18 cellular contexts compared by ENCODE assay signal in genomic region chr11:57512646-57513445, GRCh38. TPM values are rescaled to one million over a fixed set of nuclear protein-coding genes. Genes with fewer than 3 reads are reported as not detected.
DNase-seq lines count a peak whose midpoint lies in the region; ATAC-seq and TF ChIP-seq lines count a peak whose summit lies in the region.
"Had no signal": no experiment of that assay in that cellular context is flagged by ENCODE, and none has a peak within 500 bp of the region (broad histone marks: within the 10 kb centered on the region; RNA-seq: fewer than 3 reads in every experiment).

No MANE protein-coding gene starts in this region.

- ATAC-seq in PC-3: no peak
- no peak for ATAC-seq in effector memory CD8-positive, alpha-beta T cell (replicated peaks)

- no peaks in the 10 kb centered on the region for H3K9me3 Mint-ChIP-seq in activated T-cell treated with anti-CD3 and anti-CD28 coated beads, Interleukin-2, amount 50 U/mL, for 24 hours
- no peaks in the 10 kb centered on the region for H3K9me3 Mint-ChIP-seq in effector memory CD8-positive, alpha-beta T cell
- H3K9me3 Mint-ChIP-seq: T-helper 1 cell treated with Interleukin-12 subunit alpha and Interleukin-12 subunit beta and Interleukin-4 antibody, amounts not matched to agents 30 μg/mL and 1 μg/mL, for 36 hours had no signal

- H3K27me3 ChIP-seq in PC-3 (ENCODE audit: low read length) (no peaks in the 10 kb centered on the region), tibial artery (no peaks in the 10 kb centered on the region)

- CTCF ChIA-PET in PC-3 (lab: Charles Lee): interaction anchor here (0.7 kb wide), 1 partner anchor 69 kb away, joined by 3 read pairs; no protein-coding TSS in a partner anchor

- no peaks in the 10 kb centered on the region for H3F3A ChIP-seq in PC-3 (ENCODE audit: low read length, unreplicated experiment)

- intact Hi-C loops in PC-3 (cut with micrococcal nuclease): no loop called here
- intact Hi-C loops in tibial artery (cut with DNase I; ENCODE audit: low total_unique reads): no loop called here

- no peaks in the 10 kb centered on the region for H3K9me3 ChIP-seq in PC-3 (ENCODE audit: low read length)
- no peaks in the 10 kb centered on the region for H3K9me3 ChIP-seq in tibial artery

- no peak overlapping the region for H3K27ac ChIP-seq in PC-3 (ENCODE audit: low read length)
- H3K27ac ChIP-seq in tibial artery: peak overlapping the region; percentile 71 to 77

- peaks cover 41% of the 10 kb centered on the region for H3K36me3 Mint-ChIP-seq in activated T-cell treated with anti-CD3 and anti-CD28 coated beads, Interleukin-2, amount 50 U/mL, for 24 hours (ENCODE audit: low read depth)
- H3K36me3 Mint-ChIP-seq in effector memory CD8-positive, alpha-beta T cell (ENCODE audit: insufficient read depth): peaks cover 2% of the 10 kb centered on the region

- H3K4me2 ChIP-seq in PC-3 (ENCODE audit: low read length): 0 out of 2 replicates have a peak overlapping the region, but pooled peaks have one; percentile 100

- H4K20me1 ChIP-seq in PC-3 (ENCODE audit: low read length): no peaks in the 10 kb centered on the region

- H3K4me1 Mint-ChIP-seq in activated T-cell treated with anti-CD3 and anti-CD28 coated beads, Interleukin-2, amount 50 U/mL, for 24 hours (ENCODE audit: low read depth): peaks cover 36% of the 10 kb centered on the region
- H3K4me1 Mint-ChIP-seq in effector memory CD8-positive, alpha-beta T cell (ENCODE audit: low read depth in 2 of 2): peaks cover 21 to 26% of the 10 kb centered on the region in 2 donors

- TF ChIP-seq CTCF in PC-3 (conservative IDR thresholded peaks at IDR 0.05; ENCODE audit: low read depth, low read length): no peak
- no peak for TF ChIP-seq CTCF in tibial artery (IDR thresholded peaks at IDR 0.05)

- H3K27me3 Mint-ChIP-seq in activated T-cell treated with anti-CD3 and anti-CD28 coated beads, Interleukin-2, amount 50 U/mL, for 24 hours: no peaks in the 10 kb centered on the region
- H3K27me3 Mint-ChIP-seq in effector memory CD8-positive, alpha-beta T cell: no peaks in the 10 kb centered on the region

- peak overlapping the region; percentile 94 for H3K4me3 Mint-ChIP-seq in activated T-cell treated with anti-CD3 and anti-CD28 coated beads, Interleukin-2, amount 50 U/mL, for 24 hours
- H3K4me3 Mint-ChIP-seq in effector memory CD8-positive, alpha-beta T cell: peak overlapping the region in 1 of 2 donors; percentile 99

- H3K79me2 ChIP-seq in PC-3 (ENCODE audit: low read length): no peaks in the 10 kb centered on the region

- no peak for DNase-seq in activated T-cell treated with anti-CD3 and anti-CD28 coated beads, Interleukin-2, amount 50 U/mL, for 24 hours
- DNase-seq in activated T-cell treated with anti-CD3 and anti-CD28 coated beads for 4 hours: no peak
- DNase-seq in PC-3: no peak
- DNase-seq in effector memory CD8-positive, alpha-beta T cell: no peak
- no peak for DNase-seq in tibial artery
- DNase-seq in activated effector memory CD4-positive, alpha-beta T cell treated with Interleukin-2 at 50 U/mL for 16 hours: no peak
- DNase-seq in SKM-1 treated with dmso at 0.1 percent for 144 hours (lab: John Stamatoyannopoulos, UW; ENCODE audit: unreplicated experiment): no peak
- no peak for DNase-seq in NCI-H2196 treated with DMSO at 0.1 percent for 48 hours (lab: John Stamatoyannopoulos, UW; ENCODE audit: unreplicated experiment)
- DNase-seq: activated CD8-positive, alpha-beta memory T cell treated with anti-CD3 and anti-CD28 coated beads, Interleukin-2, amount 50 U/mL, for 4 hours; NCI-H1930; stimulated activated CD4-positive, alpha-beta T cell treated with anti-CD3 and anti-CD28 coated beads, Interleukin-4, amount 100 ng/mL, for 24 hours; substantia nigra had no signal

- H3K4me3 ChIP-seq in PC-3 (ENCODE audit: low read length): no peak overlapping the region
- no peak overlapping the region for H3K4me3 ChIP-seq in tibial artery

- no peaks in the 10 kb centered on the region for H3K9me2 ChIP-seq in PC-3 (replicated peaks; ENCODE audit: low read length)

- no peak overlapping the region for H2AFZ ChIP-seq in PC-3 (ENCODE audit: low read length)

- H3K36me3 ChIP-seq in PC-3 (ENCODE audit: low read depth, low read length) (no peaks in the 10 kb centered on the region), tibial artery (no peaks in the 10 kb centered on the region)

- POLR2A ChIA-PET in PC-3 (lab: Charles Lee; ENCODE audit: unreplicated experiment): no interaction called here

- BruUV-seq in PC-3 (replicated peaks; lab: Mats Ljungman, UMichigan): no TSS peak

- peak overlapping the region; percentile 52 for H3K27ac Mint-ChIP-seq in activated T-cell treated with anti-CD3 and anti-CD28 coated beads, Interleukin-2, amount 50 U/mL, for 24 hours
- H3K27ac Mint-ChIP-seq in effector memory CD8-positive, alpha-beta T cell: peak overlapping the region; percentile 68 to 91
- H3K27ac Mint-ChIP-seq: T-helper 1 cell treated with Interleukin-12 subunit alpha and Interleukin-12 subunit beta and Interleukin-4 antibody, amounts not matched to agents 30 μg/mL and 1 μg/mL, for 36 hours had no signal

- peaks cover 9% of the 10 kb centered on the region for H3K4me1 ChIP-seq in PC-3 (ENCODE audit: insufficient read depth, low read length)
- H3K4me1 ChIP-seq in tibial artery: peaks cover 0 to 16% (median 14%) of the 10 kb centered on the region in 4 donors

- no peak overlapping the region for H3K9ac ChIP-seq in PC-3 (ENCODE audit: low read length)

RNA-seq across cellular contexts. Expression of gene SLC43A1, which starts 2.7 kb away (rescaled TPM):
- total RNA-seq in PC-3 (2014; rRNA removed): 7.4 and 12.4 TPM in 2 replicates

RNA-seq across cellular contexts. Expression of gene TIMM10, which starts 17.7 kb away (rescaled TPM):
- 233 and 313 TPM in 2 replicates for total RNA-seq in PC-3 (2014; rRNA removed)

RNA-seq across cellular contexts. Expression of gene SMTNL1, which starts 24.5 kb away (rescaled TPM):
- total RNA-seq in PC-3 (2014; rRNA removed): not detected in 2 replicates
- total RNA-seq: bronchial epithelial cell, epithelial cell of proximal tubule, G401, mesenteric fat pad, renal cortical epithelial cell had no signal

RNA-seq across cellular contexts. Expression of gene RTN4RL2, which starts 52.5 kb away (rescaled TPM):
- total RNA-seq in PC-3 (2014; rRNA removed): 3.5 and 6.5 TPM in 2 replicates
- total RNA-seq: bronchial epithelial cell, G401 had no signal

RNA-seq across cellular contexts. Expression of gene UBE2L6, which starts 54.6 kb away (rescaled TPM):
- 16.5 and 17.3 TPM in 2 replicates for total RNA-seq in PC-3 (2014; rRNA removed)
